In the genomic region with DNA sequence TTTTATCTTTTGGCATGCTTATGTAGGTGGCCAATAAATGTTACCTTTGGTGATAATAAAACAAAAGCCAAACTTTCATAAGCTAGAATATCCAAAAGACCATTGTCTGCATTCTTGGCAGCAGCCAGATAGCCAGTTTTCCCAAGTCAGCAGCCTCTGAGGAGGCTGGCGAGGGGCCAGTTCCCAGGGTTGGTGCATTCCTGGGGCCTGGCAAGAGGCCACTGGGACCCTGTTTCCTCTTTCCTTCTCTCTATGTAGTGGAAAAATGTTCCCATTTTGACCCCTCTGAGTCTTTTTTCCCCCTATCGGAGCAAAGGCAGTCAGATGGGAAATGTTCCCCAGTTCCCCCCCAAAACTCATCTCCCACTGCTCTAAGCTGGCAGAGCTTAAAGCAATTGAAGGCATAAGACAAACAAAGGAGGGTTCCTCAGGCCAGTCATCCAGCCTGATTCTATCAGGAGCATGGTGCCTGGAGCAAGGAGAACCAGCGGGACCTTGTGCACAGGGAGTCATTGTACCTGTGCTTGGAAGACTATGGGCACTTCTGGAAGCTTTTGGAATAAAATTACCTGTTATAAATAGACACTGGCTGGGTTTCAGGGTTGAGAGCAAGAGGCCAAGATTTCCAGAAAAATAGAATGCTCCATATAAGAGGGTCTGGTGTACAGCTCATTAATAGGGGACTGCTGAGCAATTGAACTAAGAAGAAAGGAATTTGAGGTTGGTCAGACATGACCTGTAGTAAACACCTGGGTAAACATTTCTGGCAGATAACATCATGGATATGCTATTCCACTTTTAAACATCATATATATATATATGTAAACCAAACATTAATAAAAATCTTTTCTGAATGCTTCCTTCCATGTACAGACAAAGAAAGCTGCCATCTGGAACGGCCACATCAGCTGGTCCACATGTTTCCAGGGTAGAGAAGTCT, we compare ENCODE assay signal across 12 cellular contexts.
DNase-seq lines count a peak whose midpoint lies in the region; ATAC-seq, FAIRE-seq and TF ChIP-seq lines count a peak whose summit lies in the region.
"Had no signal": no experiment of that assay in that cellular context is flagged by ENCODE, and none has a peak within 500 bp of the region (broad histone marks: within the 10 kb centered on the region; RNA-seq: fewer than 3 reads in every experiment).

No MANE protein-coding gene starts in this region.

- H3K4me1 ChIP-seq in small intestine (ENCODE audit: control insufficient read depth in 2 of 2, insufficient read depth in 1 of 2, low read depth in 1 of 2, low read length in 1 of 2) (peaks cover 4 to 7% of the 10 kb centered on the region in 2 donors), smooth muscle cell (ENCODE audit: low read depth) (peaks cover 6% of the 10 kb centered on the region)

- H4K20me1 ChIP-seq in smooth muscle cell (ENCODE audit: low read depth) = no peaks in the 10 kb centered on the region

- FAIRE-seq in HTR-8/SVneo (lab: Jason Lieb, UNC) (no peak), small intestine (lab: Jason Lieb, UNC) (no peak), H54 (lab: Jason Lieb, UNC) (no peak)
- FAIRE-seq: G401.6 had no signal

- TF ChIP-seq CTCF in astrocyte of the spinal cord (IDR thresholded peaks at IDR 0.05; ENCODE audit: low read depth, low read length) (no peak), smooth muscle cell (IDR thresholded peaks at IDR 0.05; ENCODE audit: borderline replicate concordance, insufficient read depth, poor library complexity, severe bottlenecking) (no peak)

- no peak overlapping the region for H3K4me2 ChIP-seq in smooth muscle cell

- no peak for TF ChIP-seq POLR2A in H54 (IDR thresholded peaks at IDR 0.05; ENCODE audit: low read depth, low read length)

- in situ Hi-C loops in astrocyte of the spinal cord (cut with HindIII; ENCODE audit: low sequenced_read_pairs) = no loop called here

- H3K27ac ChIP-seq in small intestine (ENCODE audit: low read depth in 1 of 2, low read length in 1 of 2) (no peak overlapping the region), smooth muscle cell (ENCODE audit: low read depth) (no peak overlapping the region)

- no peak overlapping the region for H3K4me3 ChIP-seq in astrocyte of the spinal cord (ENCODE audit: low read depth, low read length)
- H3K4me3 ChIP-seq in small intestine (ENCODE audit: low read depth in 1 of 2, low read length in 2 of 2) = no peak overlapping the region
- no peak overlapping the region for H3K4me3 ChIP-seq in smooth muscle cell

- H3K36me3 ChIP-seq in small intestine (ENCODE audit: control insufficient read depth in 2 of 2, insufficient read depth in 2 of 2, low read length in 2 of 2) = no peaks in the 10 kb centered on the region
- H3K36me3 ChIP-seq in smooth muscle cell (ENCODE audit: low read depth) = no peaks in the 10 kb centered on the region

- 43 to 67% (median 58%) methylated on average over 4 of the region's 4 CpGs for WGBS in small intestine, 3 donors
- 94% methylated on average over 4 of the region's 4 CpGs for WGBS in smooth muscle cell (ENCODE audit: low lambda C conversion rate)

- intact Hi-C loops in left ventricle myocardium superior (cut with micrococcal nuclease) = no loop called here

- DNase-seq in HTR-8/SVneo (ENCODE audit: insufficient read length, low spot score) (peak; percentile 15), astrocyte of the spinal cord (ENCODE audit: low read depth, low spot score) (peak; percentile 61), left ventricle myocardium superior (peak; percentile 69), small intestine (peak; percentile 35), smooth muscle cell (lab: John Stamatoyannopoulos, UW; ENCODE audit: unreplicated experiment) (no peak), H54 (ENCODE audit: insufficient read length, low spot score) (no peak)
- DNase-seq: erythroblast, NCI-H510A, T-helper 9 cell had no signal

- H3F3A ChIP-seq in smooth muscle cell (ENCODE audit: low read depth) = no peaks in the 10 kb centered on the region

- no peaks in the 10 kb centered on the region for H3K79me2 ChIP-seq in smooth muscle cell (ENCODE audit: low read depth)

- no peak overlapping the region for H2AFZ ChIP-seq in smooth muscle cell (ENCODE audit: low read depth)

- H3K9ac ChIP-seq in smooth muscle cell (ENCODE audit: low read depth) = no peak overlapping the region

- no peaks in the 10 kb centered on the region for H3K9me3 ChIP-seq in small intestine (ENCODE audit: control insufficient read depth, low read depth)
- no peaks in the 10 kb centered on the region for H3K9me3 ChIP-seq in smooth muscle cell (replicated peaks; ENCODE audit: low read depth)

- ATAC-seq in left ventricle myocardium superior = peak; percentile 23
- ATAC-seq in GM18907 (IDR thresholded peaks at IDR 0.05; ENCODE audit: unreplicated experiment) = no peak
- ATAC-seq in HG02623 (IDR thresholded peaks at IDR 0.05; ENCODE audit: unreplicated experiment) = no peak

- no peaks in the 10 kb centered on the region for H3K27me3 ChIP-seq in small intestine (ENCODE audit: control insufficient read depth in 2 of 2, insufficient read depth in 2 of 2, low read length in 2 of 2)
- H3K27me3 ChIP-seq in smooth muscle cell (ENCODE audit: low read depth) = no peaks in the 10 kb centered on the region

Comparison
In these comparisons a context has a peak if more than half of its experiments do, and no peak if none do; other contexts are left out.
1. DNase-seq: peak in HTR-8/SVneo (single experiment), astrocyte of the spinal cord (single experiment), left ventricle myocardium superior (single experiment) and small intestine (single experiment); none in smooth muscle cell (single experiment) and H54 (single experiment).